In genomic region chr20:48124181-48124782, GRCh38 we compare ENCODE assay signal across 26 cellular contexts.
"Had no signal": no experiment of that assay in that cellular context is flagged by ENCODE, and none has a peak within 500 bp of the region (broad histone marks: within the 10 kb centered on the region; RNA-seq: fewer than 3 reads in every experiment).

No MANE protein-coding gene starts in this region.

- H3K27ac ChIP-seq: ascending aorta, breast epithelium, cardiac muscle cell, colonic mucosa, epithelial cell of prostate, esophagus squamous epithelium, gastroesophageal sphincter had no signal

- H3K4me3 ChIP-seq: ascending aorta, breast epithelium, cardiac muscle cell, colonic mucosa, esophagus squamous epithelium, gastroesophageal sphincter had no signal

- H3K4me1 ChIP-seq: colonic mucosa had no signal

- DNase-seq: activated CD4-positive, alpha-beta memory T cell treated with anti-CD3 and anti-CD28 coated beads for 36 hours; activated CD4-positive, alpha-beta T cell treated with anti-CD3 and anti-CD28 coated beads for 36 hours; activated CD4-positive, alpha-beta T cell treated with anti-CD3 and anti-CD28 coated beads, Interleukin-2, amount 10 ng/mL, durations not matched to agents 24 days and 14 days; activated CD4-positive, CD25-positive, alpha-beta regulatory T cell; activated CD4-positive, CD25-positive, alpha-beta regulatory T cell treated with anti-CD3 and anti-CD28 coated beads, Interleukin-2, amount 50 U/mL, for 72 hours; activated CD8-positive, alpha-beta memory T cell treated with anti-CD3 and anti-CD28 coated beads, Interleukin-2, amount 50 U/mL, for 48 hours; activated naive CD4-positive, alpha-beta T cell treated with anti-CD3 and anti-CD28 coated beads, Interleukin-2, amount 10 ng/mL, durations not matched to agents 7 days and 5 days; activated naive CD8-positive, alpha-beta T cell treated with anti-CD3 and anti-CD28 coated beads, Interleukin-2, amount 10 ng/mL, durations not matched to agents 7 days and 5 days; activated T-cell treated with anti-CD3 and anti-CD28 coated beads for 4 hours; activated T-cell treated with anti-CD3 and anti-CD28 coated beads, Interleukin-2, amount 50 U/mL, for 24 hours; activated T-cell treated with anti-CD3 and anti-CD28 coated beads, Interleukin-2, amount 50 U/mL, for 72 hours; central memory CD4-positive, alpha-beta T cell; cerebellar nuclear complex; colonic mucosa; effector CD8-positive, alpha-beta T cell; esophagus squamous epithelium; foreskin melanocyte; T-helper 2 cell had no signal

- FAIRE-seq: endometrium, endothelial cell of umbilical vein had no signal

- ATAC-seq: activated CD4-positive, alpha-beta T cell treated with anti-CD3 and anti-CD28 coated beads for 36 hours; activated naive CD4-positive, alpha-beta T cell treated with anti-CD3 and anti-CD28 coated beads, Interleukin-2, amount 50 U/mL, for 72 hours; activated T-cell treated with anti-CD3 and anti-CD28 coated beads, Interleukin-2, amount 50 U/mL, for 72 hours; gastroesophageal sphincter had no signal

- H3K9me3 ChIP-seq: ascending aorta, breast epithelium, colonic mucosa, esophagus squamous epithelium, gastroesophageal sphincter had no signal

- H3K36me3 ChIP-seq: ascending aorta, breast epithelium, cardiac muscle cell, colonic mucosa, esophagus squamous epithelium, gastroesophageal sphincter had no signal

- H3K27me3 ChIP-seq: ascending aorta, breast epithelium, cardiac muscle cell, colonic mucosa, gastroesophageal sphincter had no signal
